ENCODE assay signal across 1 cellular context in the genomic region with DNA sequence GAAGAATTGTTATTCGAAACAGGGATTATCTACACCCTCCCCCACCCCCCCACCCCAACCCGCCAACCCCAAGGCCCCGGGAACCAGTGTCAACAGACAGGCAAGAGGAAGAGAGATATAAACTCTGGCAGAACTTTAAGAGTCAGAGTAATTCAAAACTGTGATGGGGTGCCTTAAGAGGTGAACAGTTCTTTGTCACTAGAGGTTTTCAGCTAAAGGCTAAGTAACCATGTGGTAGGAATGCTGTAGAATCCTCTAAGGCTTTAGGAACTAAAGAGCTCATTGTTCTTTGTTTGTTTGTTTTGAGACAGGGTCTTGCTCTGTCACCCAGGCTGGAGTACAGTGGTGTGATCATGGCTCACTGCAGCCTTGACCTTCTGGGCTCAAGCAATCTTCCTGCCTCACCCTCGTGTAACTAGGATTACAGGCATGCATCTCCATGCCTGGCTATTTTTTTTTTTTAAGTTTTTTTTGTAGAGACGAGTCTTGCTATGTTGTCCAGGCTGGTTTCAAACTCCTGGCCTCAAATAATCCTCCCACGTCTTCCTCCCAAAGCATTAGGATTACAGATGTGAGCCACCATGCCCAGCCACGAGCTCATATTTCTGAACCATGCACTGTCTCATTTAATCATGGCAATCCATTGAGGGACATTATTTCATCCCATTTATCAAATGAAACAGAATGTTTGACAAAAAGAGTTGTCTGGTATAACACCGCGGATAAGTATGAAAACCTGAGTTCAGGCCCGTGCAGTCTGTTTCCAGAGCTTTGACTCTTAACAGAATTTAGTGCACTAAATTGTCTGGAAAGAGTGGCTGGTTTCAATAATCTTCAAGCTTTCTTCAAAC.
TF ChIP-seq lines count a peak whose summit lies in the region.

No MANE protein-coding gene starts in this region.

TF ChIP-seq in HepG2, 621 proteins besides CTCF, POLR2A, EP300 and RAD21 (continued from another document and continues in another):
- TF ChIP-seq ZBTB46 (CRISPR knock-in tag; IDR thresholded peaks at IDR 0.05; ENCODE audit: borderline replicate concordance) = 0 out of 2 replicates have a peak, but pooled peaks have one; percentile 61
- peak; percentile 95 for TF ChIP-seq RXRA (CRISPR knock-in tag; IDR thresholded peaks at IDR 0.05)
- TF ChIP-seq ZNF644 (CRISPR knock-in tag; IDR thresholded peaks at IDR 0.05; ENCODE audit: low read depth) = peak; percentile 86
- 0 out of 2 replicates have a peak, but pooled peaks have one; percentile 48 for TF ChIP-seq ADNP (CRISPR knock-in tag; IDR thresholded peaks at IDR 0.05)
- TF ChIP-seq ZNF251 (CRISPR knock-in tag; IDR thresholded peaks at IDR 0.05) = 0 out of 2 replicates have a peak, but pooled peaks have one; percentile 79
- 0 out of 2 replicates have a peak, but pooled peaks have one; percentile 35 for TF ChIP-seq AKAP8 (CRISPR knock-in tag; IDR thresholded peaks at IDR 0.05)
- TF ChIP-seq NCOR1 (IDR thresholded peaks at IDR 0.05; ENCODE audit: borderline replicate concordance, low read length) = peak; percentile 92
- peak; percentile 95 for TF ChIP-seq CHD4 (IDR thresholded peaks at IDR 0.05; ENCODE audit: borderline replicate concordance, low read length)
- no peak for TF ChIP-seq EEA1 (CRISPR knock-in tag; IDR thresholded peaks at IDR 0.05; ENCODE audit: borderline replicate concordance)
- no peak for TF ChIP-seq SNRNP70 (IDR thresholded peaks at IDR 0.05; ENCODE audit: low read depth, low read length)
- TF ChIP-seq ZBTB2 (CRISPR knock-in tag; IDR thresholded peaks at IDR 0.05; ENCODE audit: low read depth) = no peak
- 0 out of 2 replicates have a peak, but pooled peaks have one; percentile 64 for TF ChIP-seq BORCS8-MEF2B (CRISPR knock-in tag; IDR thresholded peaks at IDR 0.05)
- TF ChIP-seq ISX (CRISPR knock-in tag; conservative IDR thresholded peaks at IDR 0.05) = no peak
- TF ChIP-seq ZNF878 (CRISPR knock-in tag; IDR thresholded peaks at IDR 0.05) = no peak; the same call in 1 of the 2 replicates
- peak; percentile 87; the same call in 1 of the 2 replicates for TF ChIP-seq ZFP37 (CRISPR knock-in tag; IDR thresholded peaks at IDR 0.05; ENCODE audit: borderline replicate concordance)
- TF ChIP-seq MAF1 (CRISPR knock-in tag; IDR thresholded peaks at IDR 0.05; ENCODE audit: borderline replicate concordance) = no peak
- TF ChIP-seq CENPBD1 (CRISPR knock-in tag; IDR thresholded peaks at IDR 0.05; ENCODE audit: borderline replicate concordance, low read depth) = 0 out of 2 replicates have a peak, but pooled peaks have one; percentile 74
- no peak for TF ChIP-seq ZNF883 (CRISPR knock-in tag; IDR thresholded peaks at IDR 0.05; ENCODE audit: not compliant biosample characterization)
- TF ChIP-seq ZNF703 (CRISPR knock-in tag; IDR thresholded peaks at IDR 0.05; ENCODE audit: borderline replicate concordance) = 0 out of 2 replicates have a peak, but pooled peaks have one; percentile 72
- peak; percentile 97 for TF ChIP-seq ZNF292 (CRISPR knock-in tag; IDR thresholded peaks at IDR 0.05; ENCODE audit: borderline replicate concordance, low read depth)
- no peak; the same call in 1 of the 2 replicates for TF ChIP-seq ZNF816 (CRISPR knock-in tag; IDR thresholded peaks at IDR 0.05; ENCODE audit: borderline replicate concordance)
- peak; percentile 84 for TF ChIP-seq GFI1 (CRISPR knock-in tag; IDR thresholded peaks at IDR 0.05; ENCODE audit: borderline replicate concordance)
- TF ChIP-seq PPARG (CRISPR knock-in tag; conservative IDR thresholded peaks at IDR 0.05) = peak; percentile 85
- TF ChIP-seq ZNF124 (CRISPR knock-in tag; IDR thresholded peaks at IDR 0.05) = peak; percentile 92
- TF ChIP-seq, protein P1, sequence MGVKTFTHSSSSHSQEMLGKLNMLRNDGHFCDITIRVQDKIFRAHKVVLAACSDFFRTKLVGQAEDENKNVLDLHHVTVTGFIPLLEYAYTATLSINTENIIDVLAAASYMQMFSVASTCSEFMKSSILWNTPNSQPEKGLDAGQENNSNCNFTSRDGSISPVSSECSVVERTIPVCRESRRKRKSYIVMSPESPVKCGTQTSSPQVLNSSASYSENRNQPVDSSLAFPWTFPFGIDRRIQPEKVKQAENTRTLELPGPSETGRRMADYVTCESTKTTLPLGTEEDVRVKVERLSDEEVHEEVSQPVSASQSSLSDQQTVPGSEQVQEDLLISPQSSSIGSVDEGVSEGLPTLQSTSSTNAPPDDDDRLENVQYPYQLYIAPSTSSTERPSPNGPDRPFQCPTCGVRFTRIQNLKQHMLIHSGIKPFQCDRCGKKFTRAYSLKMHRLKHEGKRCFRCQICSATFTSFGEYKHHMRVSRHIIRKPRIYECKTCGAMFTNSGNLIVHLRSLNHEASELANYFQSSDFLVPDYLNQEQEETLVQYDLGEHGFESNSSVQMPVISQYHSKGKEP (CRISPR knock-in tag; IDR thresholded peaks at IDR 0.05) = 0 out of 2 replicates have a peak, but pooled peaks have one; percentile 61
- TF ChIP-seq ZNF772 (CRISPR knock-in tag; IDR thresholded peaks at IDR 0.05) = peak; percentile 96; the same call in 1 of the 2 replicates
- TF ChIP-seq, protein P2, sequence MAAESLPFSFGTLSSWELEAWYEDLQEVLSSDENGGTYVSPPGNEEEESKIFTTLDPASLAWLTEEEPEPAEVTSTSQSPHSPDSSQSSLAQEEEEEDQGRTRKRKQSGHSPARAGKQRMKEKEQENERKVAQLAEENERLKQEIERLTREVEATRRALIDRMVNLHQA (CRISPR knock-in tag; IDR thresholded peaks at IDR 0.05) = no peak
- TF ChIP-seq ZSCAN31 (CRISPR knock-in tag; IDR thresholded peaks at IDR 0.05; ENCODE audit: low read depth) = peak; percentile 79
- TF ChIP-seq ZMAT3 (CRISPR knock-in tag; conservative IDR thresholded peaks at IDR 0.05) = peak; percentile 59; the same call in 1 of the 2 replicates
- TF ChIP-seq SALL2 (CRISPR knock-in tag; IDR thresholded peaks at IDR 0.05) = no peak
- peak; percentile 69; the same call in 1 of the 2 replicates for TF ChIP-seq ZNF451 (CRISPR knock-in tag; IDR thresholded peaks at IDR 0.05)
- no peak for TF ChIP-seq CBX2 (IDR thresholded peaks at IDR 0.05; ENCODE audit: low read depth, low read length)
- TF ChIP-seq CBX2 (CRISPR knock-in tag; IDR thresholded peaks at IDR 0.05; ENCODE audit: low read depth) = 0 out of 2 replicates have a peak, but pooled peaks have one; percentile 86
- no peak for TF ChIP-seq POLR2AphosphoS2 (IDR thresholded peaks at IDR 0.05; ENCODE audit: low read depth, low read length)
- 0 out of 2 replicates have a peak, but pooled peaks have one; percentile 44 for TF ChIP-seq ZNF749 (CRISPR knock-in tag; IDR thresholded peaks at IDR 0.05; ENCODE audit: borderline replicate concordance)
- peak; percentile 82 for TF ChIP-seq TGIF2 (CRISPR knock-in tag; IDR thresholded peaks at IDR 0.05)
- TF ChIP-seq TFDP2 (CRISPR knock-in tag; IDR thresholded peaks at IDR 0.05) = peak; percentile 84
- no peak for TF ChIP-seq ATAD3A (CRISPR knock-in tag; IDR thresholded peaks at IDR 0.05)
- peak; percentile 91; the same call in 1 of the 2 replicates for TF ChIP-seq HOMEZ (CRISPR knock-in tag; IDR thresholded peaks at IDR 0.05; ENCODE audit: low read depth)
- TF ChIP-seq DMAP1 (CRISPR knock-in tag; IDR thresholded peaks at IDR 0.05) = peak; percentile 78
- peak; percentile 36; the same call in 1 of the 2 replicates for TF ChIP-seq YEATS2 (CRISPR knock-in tag; IDR thresholded peaks at IDR 0.05; ENCODE audit: borderline replicate concordance)
- peak; percentile 79; the same call in 1 of the 2 replicates for TF ChIP-seq GATA4 (IDR thresholded peaks at IDR 0.05; ENCODE audit: borderline replicate concordance, low read depth)
- TF ChIP-seq ZNF83 (CRISPR knock-in tag; IDR thresholded peaks at IDR 0.05; ENCODE audit: borderline replicate concordance) = no peak
- no peak for TF ChIP-seq SRSF4 (IDR thresholded peaks at IDR 0.05; ENCODE audit: low read depth, low read length, poor library complexity, severe bottlenecking)
- TF ChIP-seq KLF11 (CRISPR knock-in tag; IDR thresholded peaks at IDR 0.05) = peak; percentile 73
- no peak for TF ChIP-seq ZNF570 (CRISPR knock-in tag; IDR thresholded peaks at IDR 0.05; ENCODE audit: borderline replicate concordance)
- TF ChIP-seq, protein P3, sequence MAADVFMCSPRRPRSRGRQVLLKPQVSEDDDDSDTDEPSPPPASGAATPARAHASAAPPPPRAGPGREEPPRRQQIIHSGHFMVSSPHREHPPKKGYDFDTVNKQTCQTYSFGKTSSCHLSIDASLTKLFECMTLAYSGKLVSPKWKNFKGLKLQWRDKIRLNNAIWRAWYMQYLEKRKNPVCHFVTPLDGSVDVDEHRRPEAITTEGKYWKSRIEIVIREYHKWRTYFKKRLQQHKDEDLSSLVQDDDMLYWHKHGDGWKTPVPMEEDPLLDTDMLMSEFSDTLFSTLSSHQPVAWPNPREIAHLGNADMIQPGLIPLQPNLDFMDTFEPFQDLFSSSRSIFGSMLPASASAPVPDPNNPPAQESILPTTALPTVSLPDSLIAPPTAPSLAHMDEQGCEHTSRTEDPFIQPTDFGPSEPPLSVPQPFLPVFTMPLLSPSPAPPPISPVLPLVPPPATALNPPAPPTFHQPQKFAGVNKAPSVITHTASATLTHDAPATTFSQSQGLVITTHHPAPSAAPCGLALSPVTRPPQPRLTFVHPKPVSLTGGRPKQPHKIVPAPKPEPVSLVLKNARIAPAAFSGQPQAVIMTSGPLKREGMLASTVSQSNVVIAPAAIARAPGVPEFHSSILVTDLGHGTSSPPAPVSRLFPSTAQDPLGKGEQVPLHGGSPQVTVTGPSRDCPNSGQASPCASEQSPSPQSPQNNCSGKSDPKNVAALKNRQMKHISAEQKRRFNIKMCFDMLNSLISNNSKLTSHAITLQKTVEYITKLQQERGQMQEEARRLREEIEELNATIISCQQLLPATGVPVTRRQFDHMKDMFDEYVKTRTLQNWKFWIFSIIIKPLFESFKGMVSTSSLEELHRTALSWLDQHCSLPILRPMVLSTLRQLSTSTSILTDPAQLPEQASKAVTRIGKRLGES (CRISPR knock-in tag; IDR thresholded peaks at IDR 0.05; ENCODE audit: borderline replicate concordance) = peak; percentile 76; the same call in 1 of the 2 replicates
- peak; percentile 90; the same call in 1 of the 2 replicates for TF ChIP-seq ZNF230 (CRISPR knock-in tag; IDR thresholded peaks at IDR 0.05)
- TF ChIP-seq MEF2D (CRISPR knock-in tag; IDR thresholded peaks at IDR 0.05) = peak; percentile 84
- TF ChIP-seq SP5 (CRISPR knock-in tag; IDR thresholded peaks at IDR 0.05; ENCODE audit: borderline replicate concordance, low read depth) = peak; percentile 68
- peak; percentile 95 for TF ChIP-seq HNF4A (CRISPR knock-in tag; IDR thresholded peaks at IDR 0.05)
- TF ChIP-seq ZNF10 (CRISPR knock-in tag; IDR thresholded peaks at IDR 0.05; ENCODE audit: borderline replicate concordance, low read depth) = no peak
- TF ChIP-seq JUNB (CRISPR knock-in tag; IDR thresholded peaks at IDR 0.05; ENCODE audit: borderline replicate concordance) = no peak; the same call in 1 of the 2 replicates
- TF ChIP-seq, protein P4, sequence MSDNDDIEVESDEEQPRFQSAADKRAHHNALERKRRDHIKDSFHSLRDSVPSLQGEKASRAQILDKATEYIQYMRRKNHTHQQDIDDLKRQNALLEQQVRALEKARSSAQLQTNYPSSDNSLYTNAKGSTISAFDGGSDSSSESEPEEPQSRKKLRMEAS (IDR thresholded peaks at IDR 0.05) = peak; percentile 97
- TF ChIP-seq SIX1 (CRISPR knock-in tag; IDR thresholded peaks at IDR 0.05; ENCODE audit: borderline replicate concordance) = peak; percentile 93
- TF ChIP-seq ZNF510 (CRISPR knock-in tag; IDR thresholded peaks at IDR 0.05; ENCODE audit: low read depth) = peak; percentile 93; the same call in 1 of the 2 replicates
